In the genomic region with DNA sequence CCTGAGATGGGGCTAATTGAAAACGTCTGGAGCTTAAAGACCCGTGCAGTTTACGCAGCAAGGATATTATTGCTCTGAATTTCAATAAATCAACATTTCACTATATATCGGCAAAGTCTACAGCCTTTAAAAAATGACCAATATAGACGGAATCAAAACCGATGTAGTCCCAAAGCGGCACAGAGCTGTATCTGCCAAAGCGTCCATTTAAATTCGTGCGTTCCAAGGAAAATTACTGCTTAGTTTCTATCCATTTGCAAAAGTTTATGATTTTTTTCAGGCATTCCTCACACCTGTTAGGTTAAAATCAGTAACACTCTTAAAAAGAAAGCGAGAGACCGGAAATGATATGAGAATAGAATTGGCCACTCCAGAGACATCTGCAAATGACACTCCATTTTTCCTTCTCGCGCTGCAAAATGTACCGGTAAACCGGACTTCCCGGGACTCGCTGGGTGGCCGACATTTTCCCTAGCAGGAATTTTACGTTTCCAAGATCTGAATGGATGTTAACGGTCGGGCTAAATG, we compare ENCODE assay signal across 9 cellular contexts. TPM values are rescaled to one million over a fixed set of nuclear protein-coding genes. Genes with fewer than 3 reads are reported as not detected.
DNase-seq lines count a peak whose midpoint lies in the region; ATAC-seq, FAIRE-seq and TF ChIP-seq lines count a peak whose summit lies in the region.
"Had no signal": no experiment of that assay in that cellular context is flagged by ENCODE, and none has a peak within 500 bp of the region (broad histone marks: within the 10 kb centered on the region; RNA-seq: fewer than 3 reads in every experiment).

No MANE protein-coding gene starts in this region.

- BruUV-seq in OCI-LY7 (replicated peaks; lab: Mats Ljungman, UMichigan): TSS peak; percentile 98

- peak overlapping the region; percentile 97 for H3K27ac Mint-ChIP-seq in endothelial cell (ENCODE audit: unreplicated experiment)
- peak overlapping the region; percentile 99 to 100 (median 100) for H3K27ac Mint-ChIP-seq in naive thymus-derived CD8-positive, alpha-beta T cell

- ATAC-seq in HG02623 (IDR thresholded peaks at IDR 0.05; ENCODE audit: unreplicated experiment): peak; percentile 16
- peak; percentile 29 to 34 for ATAC-seq in naive thymus-derived CD8-positive, alpha-beta T cell
- no peak for ATAC-seq in sciatic nerve
- no peak for ATAC-seq in GM21367 (IDR thresholded peaks at IDR 0.05; ENCODE audit: unreplicated experiment)

- H2AFZ ChIP-seq in OCI-LY7 (ENCODE audit: low read length): peak overlapping the region; percentile 90

- peaks cover 39% of the 10 kb centered on the region for H3K36me3 Mint-ChIP-seq in endothelial cell (ENCODE audit: low read depth, unreplicated experiment)
- peaks cover 30 to 41% (median 37%) of the 10 kb centered on the region in 3 donors for H3K36me3 Mint-ChIP-seq in naive thymus-derived CD8-positive, alpha-beta T cell

- H3K9me3 ChIP-seq in OCI-LY7 (ENCODE audit: low read length): no peaks in the 10 kb centered on the region

- H3K27ac ChIP-seq in OCI-LY7 (ENCODE audit: low read depth, low read length, poor library complexity, severe bottlenecking): peak overlapping the region; percentile 99

- intact Hi-C loops in OCI-LY7 (cut with micrococcal nuclease; ENCODE audit: unreplicated experiment) (loop anchor here (2.0 kb wide), 2 partner anchors 212 to 846 kb away; a partner anchor contains a TSS), sciatic nerve (cut with DNase I) (no loop called here)

- H4K20me1 ChIP-seq in OCI-LY7 (ENCODE audit: insufficient read depth, low read length): peaks cover 39% of the 10 kb centered on the region

- no peak for TF ChIP-seq CTCF in OCI-LY7 (conservative IDR thresholded peaks at IDR 0.05; ENCODE audit: low read length)
- no peak for TF ChIP-seq CTCF in endothelial cell (IDR thresholded peaks at IDR 0.05; ENCODE audit: unreplicated experiment)

- H3K36me3 ChIP-seq in OCI-LY7 (ENCODE audit: insufficient read depth, low read length): peaks cover 42% of the 10 kb centered on the region

- peaks cover 37% of the 10 kb centered on the region for H3K4me1 ChIP-seq in OCI-LY7 (ENCODE audit: insufficient read depth, low read length, poor library complexity, severe bottlenecking)

- H3K4me3 Mint-ChIP-seq in endothelial cell (ENCODE audit: unreplicated experiment): peak overlapping the region; percentile 100
- H3K4me3 Mint-ChIP-seq in naive thymus-derived CD8-positive, alpha-beta T cell: peak overlapping the region; percentile 98 to 100 (median 99)

- CTCF ChIA-PET in OCI-LY7 (lab: Charles Lee; ENCODE audit: unreplicated experiment): no interaction called here

- peaks cover 37% of the 10 kb centered on the region for H3K4me1 Mint-ChIP-seq in endothelial cell (ENCODE audit: unreplicated experiment)
- peaks cover 22 to 49% (median 46%) of the 10 kb centered on the region in 4 donors for H3K4me1 Mint-ChIP-seq in naive thymus-derived CD8-positive, alpha-beta T cell

- no peak for TF ChIP-seq POLR2A in GM12891 (IDR thresholded peaks at IDR 0.05; ENCODE audit: low read depth, low read length)

- peak overlapping the region; percentile 98 for H3K4me2 ChIP-seq in OCI-LY7 (ENCODE audit: low read length)

- H3K79me2 ChIP-seq in OCI-LY7 (ENCODE audit: insufficient read depth, low read depth, low read length): peaks cover 55% of the 10 kb centered on the region

- POLR2A ChIA-PET in OCI-LY7 (lab: Charles Lee): interaction anchor here (0.7 to 5.3 kb wide), 16 partner anchors 10 to 263 kb away, joined by 3 to 47 read pairs (median 4); a partner anchor contains a TSS
- POLR2A ChIA-PET in naive thymus-derived CD8-positive, alpha-beta T cell (lab: Charles Lee): interaction anchor here (0.6 to 6.2 kb wide), 25 partner anchors 10 to 1196 kb away, joined by 3 to 216 read pairs (median 13); a partner anchor contains a TSS

- no peaks in the 10 kb centered on the region for H3K9me2 ChIP-seq in OCI-LY7 (ENCODE audit: insufficient read depth, low read length)

- no peak for DNase-seq in GM12891 (ENCODE audit: insufficient read length, low spot score)
- peak; percentile 70 for DNase-seq in OCI-LY7 (ENCODE audit: low spot score)
- DNase-seq in endothelial cell (ENCODE audit: low spot score): no peak
- no peak for DNase-seq in naive thymus-derived CD8-positive, alpha-beta T cell
- DNase-seq in sciatic nerve (ENCODE audit: low spot score): no peak
- DNase-seq in stimulated activated CD8-positive, alpha-beta memory T cell treated with anti-CD3 and anti-CD28 coated beads, Interleukin-4, amount 100 ng/mL, for 48 hours: no peak

- FAIRE-seq in GM12891 (lab: Jason Lieb, UNC): peak; percentile 13
- FAIRE-seq: TTC549 had no signal

- peaks cover 17% of the 10 kb centered on the region for H3K27me3 Mint-ChIP-seq in endothelial cell (ENCODE audit: unreplicated experiment)
- no peaks in the 10 kb centered on the region for H3K27me3 Mint-ChIP-seq in naive thymus-derived CD8-positive, alpha-beta T cell

- no peaks in the 10 kb centered on the region for H3K9me3 Mint-ChIP-seq in endothelial cell (ENCODE audit: unreplicated experiment)
- peaks cover 0 to 4% (median 0%) of the 10 kb centered on the region in 9 donors for H3K9me3 Mint-ChIP-seq in naive thymus-derived CD8-positive, alpha-beta T cell

- peak overlapping the region; percentile 98 for H3K4me3 ChIP-seq in OCI-LY7 (ENCODE audit: low read depth, low read length, poor library complexity, severe bottlenecking)

TF ChIP-seq in GM12891, 5 proteins besides CTCF, POLR2A, EP300 and RAD21:
- TF ChIP-seq TAF1 (IDR thresholded peaks at IDR 0.05; ENCODE audit: low read depth, low read length) (no peak), SPI1 (IDR thresholded peaks at IDR 0.05; ENCODE audit: low read depth, low read length) (no peak), POU2F2 (IDR thresholded peaks at IDR 0.05; ENCODE audit: low read depth, low read length) (no peak), PAX5 (IDR thresholded peaks at IDR 0.05; ENCODE audit: insufficient read depth, low read length, severe bottlenecking) (no peak)
TF ChIP-seq in GM12891: peak in this region for 0.

RNA-seq across cellular contexts. Expression of a gene that starts 0.8 kb away (rescaled TPM):
- 374 TPM for polyA plus RNA-seq in GM12891 (2012; ENCODE audit: low read depth, missing spikeins)
- total RNA-seq in OCI-LY7 (2014; rRNA removed; shearing (Covaris generic)): 506 and 596 TPM in 2 replicates
- total RNA-seq in OCI-LY7 (2022) (425 and 437 TPM in 2 replicates), endothelial cell (ENCODE audit: unreplicated experiment) (260 TPM), sciatic nerve (359 TPM)
- 100 to 1,000 TPM; 671 to 687 TPM for total RNA-seq in naive thymus-derived CD8-positive, alpha-beta T cell
- 100 to 1,000 TPM; 221 to 293 (median 226) TPM for polyA plus RNA-seq in naive thymus-derived CD8-positive, alpha-beta T cell

RNA-seq across cellular contexts. Expression of a gene that starts 23.7 kb away (rescaled TPM):
- polyA plus RNA-seq in GM12891 (2012; ENCODE audit: low read depth, missing spikeins): 61.8 TPM
- total RNA-seq in OCI-LY7 (2014; rRNA removed; shearing (Covaris generic)): 114 and 137 TPM in 2 replicates
- total RNA-seq in OCI-LY7 (2022) (118 and 126 TPM in 2 replicates), endothelial cell (ENCODE audit: unreplicated experiment) (30.2 TPM), sciatic nerve (11.5 TPM)
- total RNA-seq in naive thymus-derived CD8-positive, alpha-beta T cell: 10 to 100 TPM; 19.3 to 25.3 TPM
- 10 to 100 TPM; 19.2 to 22.8 (median 21.4) TPM for polyA plus RNA-seq in naive thymus-derived CD8-positive, alpha-beta T cell

RNA-seq across cellular contexts. Expression of a gene that starts 59.9 kb away (rescaled TPM):
- not detected for polyA plus RNA-seq in GM12891 (2012; ENCODE audit: low read depth, missing spikeins)
- total RNA-seq in OCI-LY7 (2014; rRNA removed; shearing (Covaris generic)): not detected in 2 replicates
- total RNA-seq in OCI-LY7 (2022) (not detected in 2 replicates), endothelial cell (ENCODE audit: unreplicated experiment) (not detected), sciatic nerve (21.0 TPM)
- not detected for total RNA-seq in naive thymus-derived CD8-positive, alpha-beta T cell
- polyA plus RNA-seq in naive thymus-derived CD8-positive, alpha-beta T cell: not detected

Comparison
In these comparisons a context has a peak if more than half of its experiments do, and no peak if none do; other contexts are left out.
1. ATAC-seq: peak in HG02623 (single experiment) and naive thymus-derived CD8-positive, alpha-beta T cell (2 of 2); none in sciatic nerve (single experiment) and GM21367 (single experiment).
2. RNA of a gene that starts 59.9 kb away (total RNA-seq): 21.0 TPM in sciatic nerve (single experiment); not detected in OCI-LY7, not detected in endothelial cell (single experiment) and not detected in naive thymus-derived CD8-positive, alpha-beta T cell; every median in the first group is over 10 times any median in the second.